Comparison of ENCODE assay signal across 8 cellular contexts in genomic region chr22:46737976-46738641, GRCh38. TPM values are rescaled to one million over a fixed set of nuclear protein-coding genes. Genes with fewer than 3 reads are reported as not detected.
DNase-seq lines count a peak whose midpoint lies in the region; FAIRE-seq and TF ChIP-seq lines count a peak whose summit lies in the region.

TSS of gene CERK (minus strand) at chr22:46738252. CDS start at chr22:46738148, 104 bp downstream.

- no peak within 1 kb of the TSS for H3K27ac ChIP-seq in H9 (ENCODE audit: insufficient read length, low read depth, low read length)
- H3K27ac ChIP-seq in H1 (ENCODE audit: low read depth, low read length) = no peak within 1 kb of the TSS

- H3K4me3 Mint-ChIP-seq in H9 = peak within 1 kb of the TSS; percentile 85 to 94

- H2BK5ac ChIP-seq in H9 (ENCODE audit: insufficient read length, low read length) (no peak within 1 kb of the TSS), H1 (ENCODE audit: low read depth, low read length) (peak within 1 kb of the TSS; percentile 61; the same call in 1 of the 2 replicates)

- H4K8ac ChIP-seq in H9 (replicated peaks; ENCODE audit: insufficient read length, low read depth, low read length) = no peak within 1 kb of the TSS
- peak within 1 kb of the TSS; percentile 68; the same call in 1 of the 2 replicates for H4K8ac ChIP-seq in H1 (ENCODE audit: extremely low read depth, insufficient read depth, low read length)

- H2BK15ac ChIP-seq in H9 (ENCODE audit: low read depth, low read length) (no peak within 1 kb of the TSS), H1 (ENCODE audit: low read length) (0 out of 2 replicates have a peak within 1 kb of the TSS, but pooled peaks have one; percentile 81)

- H2BK20ac ChIP-seq in H9 (ENCODE audit: low read depth, low read length, poor library complexity, severe bottlenecking) (no peak within 1 kb of the TSS), H1 (ENCODE audit: low read length) (no peak within 1 kb of the TSS)

- H3K36me3 Mint-ChIP-seq in H9 (ENCODE audit: insufficient read depth in 1 of 3, low read depth in 3 of 3) = peaks cover 0 to 6% (median 2%) of the 10 kb centered on the region in 3 experiments; a peak in 3 of 7 replicates

- H2AFZ ChIP-seq in H9 (ENCODE audit: low read length) (no peak within 1 kb of the TSS), H1 (ENCODE audit: low read length) (no peak within 1 kb of the TSS; the same call in 1 of the 2 replicates)

- H3K4me3 ChIP-seq in H1 (ENCODE audit: extremely low read depth in 1 of 4, insufficient read depth in 2 of 4, low read depth in 3 of 4, low read length in 4 of 4) = peak within 1 kb of the TSS; percentile 55 to 90 (median 80)

- H3K4me1 Mint-ChIP-seq in H9 = peaks cover 31 to 34% of the 10 kb centered on the region in 2 experiments

- CTCF ChIA-PET in activated CD8-positive, alpha-beta memory T cell treated with anti-CD3 and anti-CD28 coated beads for 36 hours (lab: Charles Lee) = interaction anchor here (1.2 to 1.4 kb wide), 3 partner anchors 18 to 175 kb away, joined by 3 read pairs; no protein-coding TSS in a partner anchor
- CTCF ChIA-PET in H1 (lab: Charles Lee; ENCODE audit: partially characterized antibody) = no interaction called here

- TF ChIP-seq EP300 in H1 (IDR thresholded peaks at IDR 0.05; ENCODE audit: borderline replicate concordance in 1 of 2, low read depth in 2 of 2, low read length in 2 of 2) = no peak

- H3T11ph ChIP-seq in H9 (ENCODE audit: low read length) = no peak within 1 kb of the TSS

- TF ChIP-seq POLR2A in H1 (IDR thresholded peaks at IDR 0.05; ENCODE audit: control extremely low read depth in 1 of 2, low read depth in 2 of 2, low read length in 2 of 2) = no peak

- WGBS in H9 (ENCODE audit: extremely low coverage, insufficient read length, low lambda C conversion rate) = no CpG with 5 or more reads among the region's 99 CpGs
- WGBS in H1 (ENCODE audit: extremely low coverage in 1 of 2, insufficient coverage in 1 of 2, insufficient read length in 1 of 2, insufficient replicate concordance in 2 of 2, low coverage in 1 of 2, low lambda C conversion rate in 2 of 2, missing lambda C conversion rate in 1 of 2), 2 experiments = 5% methylated on average over 30 of the region's 99 CpGs; no CpG with 5 or more reads in 1 of the 2 experiments

- no peak within 1 kb of the TSS for H3K4ac ChIP-seq in H9 (ENCODE audit: low read depth, low read length)
- no peak within 1 kb of the TSS for H3K4ac ChIP-seq in H1 (replicated peaks; ENCODE audit: insufficient read length, low read depth, low read length)

- no peak within 1 kb of the TSS for H4K5ac ChIP-seq in H9 (ENCODE audit: insufficient read length, low read depth, low read length)
- H4K5ac ChIP-seq in H1 (ENCODE audit: insufficient read length, low read depth, low read length) = peak within 1 kb of the TSS; percentile 43

- no peak for FAIRE-seq in H1 (lab: Jason Lieb, UNC)

- H2BK12ac ChIP-seq in H9 (ENCODE audit: insufficient read length, low read depth, low read length) (no peak within 1 kb of the TSS), H1 (ENCODE audit: low read depth, low read length) (peak within 1 kb of the TSS; percentile 60; the same call in 1 of the 2 replicates)

- H3K36me3 ChIP-seq in H1 (ENCODE audit: control insufficient read depth in 2 of 4, insufficient read depth in 4 of 4, low read length in 3 of 4) = no peaks in the 10 kb centered on the region

- H3K14ac ChIP-seq in H9 (ENCODE audit: insufficient read depth, low read length) (peak within 1 kb of the TSS; percentile 75), H1 (ENCODE audit: insufficient read length) (no peak within 1 kb of the TSS)

- no peak within 1 kb of the TSS for H3K9ac ChIP-seq in H9 (ENCODE audit: extremely low read depth, insufficient read length, low read length)
- H3K9ac ChIP-seq in H1 (replicated peaks in 1 of 4; ENCODE audit: extremely low read depth in 1 of 4, low read depth in 3 of 4, low read length in 3 of 4) = peak within 1 kb of the TSS in 3 of 4 experiments; percentile 48 to 61 (median 57); a peak in 4 of 7 replicates

- H3K79me2 ChIP-seq in H9 (ENCODE audit: insufficient read depth, low read length) (peaks cover 2% of the 10 kb centered on the region; the same call in 1 of the 2 replicates), H1 (ENCODE audit: control insufficient read depth in 1 of 2, insufficient read depth in 2 of 2, low read length in 2 of 2) (peaks cover 0 to 28% of the 10 kb centered on the region in 2 experiments; a peak in 3 of 4 replicates)

- H3K4me1 ChIP-seq in H9 (ENCODE audit: insufficient read depth, low read length) (peaks cover 7% of the 10 kb centered on the region; the same call in 1 of the 2 replicates), H1 (replicated peaks in 1 of 4; ENCODE audit: control insufficient read depth in 3 of 4, insufficient read depth in 4 of 4, low read length in 3 of 4) (peaks cover 7 to 19% (median 16%) of the 10 kb centered on the region in 4 experiments)

- no peaks in the 10 kb centered on the region for H3K23me2 ChIP-seq in H9 (ENCODE audit: insufficient read length, low read depth, low read length, poor library complexity, severe bottlenecking)
- peaks cover 11% of the 10 kb centered on the region; the same call in 1 of the 2 replicates for H3K23me2 ChIP-seq in H1 (ENCODE audit: low read depth, low read length)

- peak within 1 kb of the TSS in 2 of 3 experiments; percentile 93 to 94; a peak in 3 of 7 replicates for H3K27ac Mint-ChIP-seq in H9

- H3K18ac ChIP-seq in H9 (ENCODE audit: insufficient read length, low read depth, low read length) (no peak within 1 kb of the TSS), H1 (ENCODE audit: extremely low read depth, low read length) (peak within 1 kb of the TSS; percentile 7; the same call in 1 of the 2 replicates)

- TF ChIP-seq RAD21 in H1 (IDR thresholded peaks at IDR 0.05 in 1 of 2, conservative IDR thresholded peaks at IDR 0.05 in 1 of 2; ENCODE audit: low read depth in 2 of 2, low read length in 2 of 2) = no peak

- peaks cover 2 to 5% of the 10 kb centered on the region in 2 experiments; a peak in 2 of 5 replicates for H3K9me3 Mint-ChIP-seq in H9

- no peaks in the 10 kb centered on the region for H3K9me3 ChIP-seq in H9 (ENCODE audit: control insufficient read depth, low read depth, low read length)
- no peaks in the 10 kb centered on the region for H3K9me3 ChIP-seq in H1 (ENCODE audit: insufficient read depth in 2 of 2, low read depth in 1 of 2, low read length in 1 of 2)

- H3K27me3 Mint-ChIP-seq in H9 (ENCODE audit: low read depth) = peaks cover 12% of the 10 kb centered on the region

- no peak within 1 kb of the TSS for H2BK120ac ChIP-seq in H9 (ENCODE audit: low read depth, low read length, poor library complexity, severe bottlenecking)
- no peak within 1 kb of the TSS for H2BK120ac ChIP-seq in H1 (replicated peaks; ENCODE audit: low read depth, low read length)

- POLR2A ChIA-PET in activated CD8-positive, alpha-beta memory T cell treated with anti-CD3 and anti-CD28 coated beads for 36 hours (lab: Charles Lee) = interaction anchor here (0.6 to 2.4 kb wide), 2 partner anchors 11 to 24 kb away, joined by 4 to 9 read pairs; partner anchors contain the start of gene TBC1D22A
- POLR2A ChIA-PET in H1 (lab: Charles Lee; ENCODE audit: partially characterized antibody) = interaction anchor here (3.1 kb wide), 1 partner anchor 24 kb away, joined by 22 read pairs; the partner anchor contains the start of gene TBC1D22A

- TF ChIP-seq CTCF in H9 (conservative IDR thresholded peaks at IDR 0.05) (no peak), H1 (IDR thresholded peaks at IDR 0.05; ENCODE audit: control extremely low read depth in 1 of 3, insufficient read depth in 1 of 3, low read depth in 1 of 3, low read length in 3 of 3) (no peak)

- no peak within 1 kb of the TSS for H3K56ac ChIP-seq in H9 (ENCODE audit: insufficient read length, low read depth, low read length)
- no peak within 1 kb of the TSS for H3K56ac ChIP-seq in H1 (replicated peaks; ENCODE audit: insufficient read length, low read depth, low read length)

- no peak within 1 kb of the TSS for H3K23ac ChIP-seq in H9 (ENCODE audit: insufficient read length, low read depth, low read length)
- no peak within 1 kb of the TSS for H3K23ac ChIP-seq in H1 (ENCODE audit: insufficient read length)

- peak; percentile 27 for DNase-seq in DMS53 treated with DMSO at 0.1 percent for 48 hours (lab: John Stamatoyannopoulos, UW; ENCODE audit: unreplicated experiment)
- DNase-seq in H9 = peak; percentile 61
- DNase-seq in NCI-H748 treated with DMSO at 0.1 percent for 48 hours (lab: John Stamatoyannopoulos, UW) = peak; percentile 19
- peak in 1 of 2 experiments; percentile 74 for DNase-seq in H1 (ENCODE audit: low read depth in 1 of 2, low spot score in 2 of 2)
- DNase-seq in lung microvascular endothelial cell (ENCODE audit: low read depth in 2 of 2) = peak; percentile 76
- peak; percentile 20 for DNase-seq in stimulated activated CD8-positive, alpha-beta memory T cell treated with anti-CD3 and anti-CD28 coated beads, Interleukin-15, amount 100 ng/mL, for 24 hours (ENCODE audit: low read depth)
- DNase-seq in NCI-H1092 treated with DMSO at 0.1 percent for 48 hours (lab: John Stamatoyannopoulos, UW) = no peak

- H2AK5ac ChIP-seq in H9 (ENCODE audit: insufficient read length, low read length) (no peak within 1 kb of the TSS), H1 (ENCODE audit: low read depth, low read length) (peak within 1 kb of the TSS; percentile 17; the same call in 1 of the 2 replicates)

- H3K4me2 ChIP-seq in H9 (ENCODE audit: insufficient read depth, insufficient read length, low read length) (peak within 1 kb of the TSS; percentile 66), H1 (ENCODE audit: insufficient read depth in 1 of 2, low read depth in 2 of 2, low read length in 2 of 2) (peak within 1 kb of the TSS; percentile 58 to 85)

- H4K20me1 ChIP-seq in H9 (ENCODE audit: control insufficient read depth, insufficient read depth, insufficient read length) = no peaks in the 10 kb centered on the region
- H4K20me1 ChIP-seq in H1 (replicated peaks in 1 of 2; ENCODE audit: control insufficient read depth in 1 of 2, insufficient read depth in 2 of 2, low read length in 2 of 2) = peaks cover 0 to 22% of the 10 kb centered on the region in 2 experiments

- no peaks in the 10 kb centered on the region for H3K27me3 ChIP-seq in H9 (ENCODE audit: insufficient read depth, low read length)
- H3K27me3 ChIP-seq in H1 (replicated peaks in 1 of 4; ENCODE audit: control insufficient read depth in 3 of 4, extremely low read depth in 1 of 4, insufficient read depth in 3 of 4, low read length in 3 of 4) = peaks cover 0 to 3% (median 0%) of the 10 kb centered on the region in 4 experiments; a peak in 1 of 7 replicates

- H3K79me1 ChIP-seq in H9 (ENCODE audit: insufficient read depth, low read depth, low read length, poor library complexity, severe bottlenecking) = peaks cover 4% of the 10 kb centered on the region
- H3K79me1 ChIP-seq in H1 (ENCODE audit: low read depth, low read length) = peaks cover 5% of the 10 kb centered on the region; the same call in 1 of the 2 replicates

- H4K91ac ChIP-seq in H9 (ENCODE audit: insufficient read length, low read depth, low read length) = no peak within 1 kb of the TSS
- H4K91ac ChIP-seq in H1 (replicated peaks; ENCODE audit: insufficient read length, low read length) = no peak within 1 kb of the TSS

RNA-seq across cellular contexts. Expression of gene CERK, which starts in this region (rescaled TPM):
- total RNA-seq in H9 (2021) = 46.3 and 47.1 TPM in 2 replicates
- 10 to 100 TPM; 52.8 to 56.0 TPM for total RNA-seq in activated CD8-positive, alpha-beta memory T cell treated with anti-CD3 and anti-CD28 coated beads for 36 hours
- total RNA-seq in H1 (2021; fragmentation: NEBNext Ultra II Directional; extraction: Animal tissue kit (Norgen Biotek cat#: 25700)) = 59.0 TPM in 2 replicates
- polyA plus RNA-seq in H1 (2011; rRNA removed) = 26.6 and 31.5 TPM in 2 replicates
- polyA plus RNA-seq in H1 (2011; cell fraction: cytosol; rRNA removed) = 37.5 TPM
- 33.7 TPM for polyA plus RNA-seq in H1 (2011; cell fraction: nucleus; rRNA removed)
- polyA plus RNA-seq in H1 (2012, experiment 1 of 2) = 36.8 to 41.7 TPM (median 38.9 TPM) in 4 replicates
- polyA plus RNA-seq in H1 (2012, experiment 2 of 2) = 32.8 TPM
- polyA plus RNA-seq in H1 (2013, experiment 1 of 2) = 27.6 TPM
- polyA plus RNA-seq in H1 (2013, experiment 2 of 2) = 28.7 TPM
- 55.9 and 58.7 TPM in 2 replicates for polyA minus RNA-seq in H1 (2011; rRNA and poly(A)+ RNA removed)
- polyA minus RNA-seq in H1 (2011; cell fraction: cytosol; rRNA and poly(A)+ RNA removed) = 36.6 TPM
- 26.0 TPM for polyA minus RNA-seq in H1 (2011; cell fraction: nucleus; rRNA and poly(A)+ RNA removed)
- total RNA-seq in lung microvascular endothelial cell = 80.6 and 128 TPM in 2 replicates
